19 cellular contexts compared by ENCODE assay signal in the genomic region with DNA sequence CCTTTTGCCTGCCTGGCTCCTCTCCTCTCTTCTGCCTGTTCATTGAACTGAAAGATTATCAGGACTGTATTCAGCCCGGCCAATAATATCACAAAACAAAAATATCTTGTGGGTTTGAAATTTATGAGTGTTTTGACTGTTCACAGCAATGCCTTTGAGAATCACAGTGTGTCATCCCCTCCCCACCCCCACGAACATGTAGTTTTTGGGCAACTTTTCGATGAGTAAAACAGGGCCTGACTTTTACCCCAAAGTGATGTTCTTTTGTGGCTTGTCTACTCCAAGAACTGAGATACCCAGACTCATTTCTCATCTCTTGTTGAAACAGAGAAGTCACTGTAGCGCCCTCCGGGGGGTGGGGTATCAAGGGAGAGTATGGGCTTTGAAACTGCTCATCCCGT.
A peak's percentile ranks its signal among the peaks of the same experiment; 100 is the strongest.
DNase-seq lines count a peak whose midpoint lies in the region; ATAC-seq and TF ChIP-seq lines count a peak whose summit lies in the region.
"Had no signal": no experiment of that assay in that cellular context is flagged by ENCODE, and none has a peak within 500 bp of the region (broad histone marks: within the 10 kb centered on the region; RNA-seq: fewer than 3 reads in every experiment).

No MANE protein-coding gene starts in this region.

- peak overlapping the region; percentile 36 for H3K27ac Mint-ChIP-seq in activated naive CD4-positive, alpha-beta T cell treated with anti-CD3 and anti-CD28 coated beads for 36 hours
- H3K27ac Mint-ChIP-seq in stimulated activated naive CD8-positive, alpha-beta T cell treated with anti-CD3 and anti-CD28 coated beads, Interleukin-15, amount 100 ng/mL, for 72 hours: no peak overlapping the region
- H3K27ac Mint-ChIP-seq in chondrocyte (ENCODE audit: unreplicated experiment): no peak overlapping the region
- H3K27ac Mint-ChIP-seq: activated naive CD8-positive, alpha-beta T cell had no signal

- TF ChIP-seq CTCF in chondrocyte (IDR thresholded peaks at IDR 0.05): no peak

- no peaks in the 10 kb centered on the region for H3K36me3 Mint-ChIP-seq in activated naive CD4-positive, alpha-beta T cell treated with anti-CD3 and anti-CD28 coated beads for 36 hours (ENCODE audit: low read depth)
- H3K36me3 Mint-ChIP-seq in chondrocyte (ENCODE audit: low read depth): no peaks in the 10 kb centered on the region
- H3K36me3 Mint-ChIP-seq: activated naive CD8-positive, alpha-beta T cell had no signal

- H3K9me3 Mint-ChIP-seq in activated naive CD4-positive, alpha-beta T cell treated with anti-CD3 and anti-CD28 coated beads for 36 hours: no peaks in the 10 kb centered on the region
- peaks cover 0 to 7% of the 10 kb centered on the region in 2 donors for H3K9me3 Mint-ChIP-seq in stimulated activated naive CD8-positive, alpha-beta T cell treated with anti-CD3 and anti-CD28 coated beads, Interleukin-15, amount 100 ng/mL, for 72 hours
- H3K9me3 Mint-ChIP-seq in chondrocyte (ENCODE audit: low read depth): peaks cover 13% of the 10 kb centered on the region
- H3K9me3 Mint-ChIP-seq: CD8-positive, alpha-beta memory T cell had no signal

- DNase-seq in activated T-cell treated with anti-CD3 and anti-CD28 coated beads for 48 hours (ENCODE audit: low read depth): peak; percentile 63
- DNase-seq in activated T-cell treated with anti-CD3 and anti-CD28 coated beads, Interleukin-2, amount 50 U/mL, for 1 hour: no peak
- DNase-seq in activated naive CD4-positive, alpha-beta T cell treated with anti-CD3 and anti-CD28 coated beads for 36 hours: peak; percentile 72
- DNase-seq in stimulated activated CD4-positive, alpha-beta T cell treated with anti-CD3 and anti-CD28 coated beads, Interleukin-1b, Interleukin-23, amount 100 ng/mL, for 48 hours: peak; percentile 86
- DNase-seq in stimulated activated naive CD8-positive, alpha-beta T cell treated with anti-CD3 and anti-CD28 coated beads, Interleukin-15, amount 100 ng/mL, for 72 hours: peak in 1 of 2 donors; percentile 59
- DNase-seq in chondrocyte (ENCODE audit: low spot score): no peak
- DNase-seq: CD8-positive, alpha-beta memory T cell; GM23248; KG1; kidney glomerular epithelial cell; NCI-H1105; occipital lobe; right lobe of liver; upper lobe of right lung; WERI-Rb-1 had no signal

- no peaks in the 10 kb centered on the region for H3K27me3 Mint-ChIP-seq in activated naive CD4-positive, alpha-beta T cell treated with anti-CD3 and anti-CD28 coated beads for 36 hours (ENCODE audit: low read depth)
- peaks cover 9% of the 10 kb centered on the region for H3K27me3 Mint-ChIP-seq in stimulated activated naive CD8-positive, alpha-beta T cell treated with anti-CD3 and anti-CD28 coated beads, Interleukin-15, amount 100 ng/mL, for 72 hours
- no peaks in the 10 kb centered on the region for H3K27me3 Mint-ChIP-seq in chondrocyte (ENCODE audit: low read depth)
- H3K27me3 Mint-ChIP-seq: activated naive CD8-positive, alpha-beta T cell had no signal

- H3K4me3 Mint-ChIP-seq in activated naive CD4-positive, alpha-beta T cell treated with anti-CD3 and anti-CD28 coated beads for 36 hours: no peak overlapping the region
- no peak overlapping the region for H3K4me3 Mint-ChIP-seq in stimulated activated naive CD8-positive, alpha-beta T cell treated with anti-CD3 and anti-CD28 coated beads, Interleukin-15, amount 100 ng/mL, for 72 hours
- H3K4me3 Mint-ChIP-seq in chondrocyte (ENCODE audit: unreplicated experiment): no peak overlapping the region
- H3K4me3 Mint-ChIP-seq: activated naive CD8-positive, alpha-beta T cell; CD8-positive, alpha-beta memory T cell had no signal

- CTCF ChIA-PET in activated naive CD4-positive, alpha-beta T cell treated with anti-CD3 and anti-CD28 coated beads for 36 hours (lab: Charles Lee): no interaction called here

- H3K4me1 Mint-ChIP-seq in activated naive CD4-positive, alpha-beta T cell treated with anti-CD3 and anti-CD28 coated beads for 36 hours (ENCODE audit: low read depth): peaks cover 27% of the 10 kb centered on the region
- H3K4me1 Mint-ChIP-seq in stimulated activated naive CD8-positive, alpha-beta T cell treated with anti-CD3 and anti-CD28 coated beads, Interleukin-15, amount 100 ng/mL, for 72 hours: peaks cover 15% of the 10 kb centered on the region
- H3K4me1 Mint-ChIP-seq in chondrocyte (ENCODE audit: low read depth): peaks cover 3% of the 10 kb centered on the region

- peak; percentile 60 for ATAC-seq in stimulated activated naive CD8-positive, alpha-beta T cell treated with anti-CD3 and anti-CD28 coated beads, Interleukin-15, amount 100 ng/mL, for 72 hours
- no peak for ATAC-seq in GM21423 (IDR thresholded peaks at IDR 0.05; ENCODE audit: unreplicated experiment)
- ATAC-seq in HG02870 (IDR thresholded peaks at IDR 0.05; ENCODE audit: unreplicated experiment): no peak
- ATAC-seq: esophagus mucosa, right lobe of liver, upper lobe of right lung had no signal

- intact Hi-C loops in activated naive CD4-positive, alpha-beta T cell treated with anti-CD3 and anti-CD28 coated beads for 36 hours (cut with micrococcal nuclease): loop anchor here (1.0 to 10.0 kb wide), 5 partner anchors 120 to 1070 kb away; no protein-coding TSS in a partner anchor

Comparison
In these comparisons a context has a peak if more than half of its experiments do, and no peak if none do; other contexts are left out.
1. DNase-seq: peak in activated T-cell treated with anti-CD3 and anti-CD28 coated beads for 48 hours (single experiment), activated naive CD4-positive, alpha-beta T cell treated with anti-CD3 and anti-CD28 coated beads for 36 hours (single experiment) and stimulated activated CD4-positive, alpha-beta T cell treated with anti-CD3 and anti-CD28 coated beads, Interleukin-1b, Interleukin-23, amount 100 ng/mL, for 48 hours (single experiment); none in activated T-cell treated with anti-CD3 and anti-CD28 coated beads, Interleukin-2, amount 50 U/mL, for 1 hour (single experiment) and chondrocyte (single experiment).